8 cellular contexts compared by ENCODE assay signal in genomic region chr17:21284319-21285163, GRCh38. TPM values are rescaled to one million over a fixed set of nuclear protein-coding genes. Genes with fewer than 3 reads are reported as not detected.
A peak's percentile ranks its signal among the peaks of the same experiment; 100 is the strongest.
DNase-seq lines count a peak whose midpoint lies in the region; ATAC-seq, FAIRE-seq and TF ChIP-seq lines count a peak whose summit lies in the region.

Gene MAP2K3 (plus strand): TSS chr17:21284711. CDS start chr17:21284921, 210 bp downstream.

- H3K9me3 ChIP-seq in astrocyte (ENCODE audit: insufficient read depth, low read depth, low read length), result no peaks in the 10 kb centered on the region

- H3K4me3 Mint-ChIP-seq in astrocyte (ENCODE audit: unreplicated experiment), result peak within 1 kb of the TSS; percentile 97

- H3K36me3 Mint-ChIP-seq in astrocyte (ENCODE audit: low read depth, unreplicated experiment), result no peaks in the 10 kb centered on the region

- H3K9me3 Mint-ChIP-seq in astrocyte (ENCODE audit: unreplicated experiment), result no peaks in the 10 kb centered on the region

- DNase-seq in NCI-H1930 (lab: John Stamatoyannopoulos, UW) (peak; percentile 91 to 95), T-helper 22 cell (ENCODE audit: low read depth) (peak; percentile 93), astrocyte (ENCODE audit: low read depth) (peak; percentile 97), hepatic stellate cell (ENCODE audit: low spot score) (peak; percentile 99), renal cortical epithelial cell (ENCODE audit: low read depth) (peak; percentile 96), NCI-H774 (lab: John Stamatoyannopoulos, UW) (no peak)

- peak within 1 kb of the TSS; percentile 91 for H3K27ac ChIP-seq in astrocyte (ENCODE audit: low read depth, low read length)

- H3K27ac Mint-ChIP-seq in astrocyte (ENCODE audit: unreplicated experiment), result peak within 1 kb of the TSS; percentile 78

- peaks cover 44% of the 10 kb centered on the region for H4K20me1 ChIP-seq in astrocyte (ENCODE audit: insufficient read depth, low read length)

- FAIRE-seq in astrocyte (lab: Jason Lieb, UNC), result no peak

- peaks cover 46% of the 10 kb centered on the region for H3K4me1 ChIP-seq in astrocyte (ENCODE audit: insufficient read depth, low read length)

- peaks cover 28% of the 10 kb centered on the region for H3K4me1 Mint-ChIP-seq in astrocyte (ENCODE audit: low read depth, unreplicated experiment)

- peak within 1 kb of the TSS; percentile 95 for H3K9ac ChIP-seq in astrocyte (ENCODE audit: low read length)

- H2AFZ ChIP-seq in astrocyte (ENCODE audit: low read depth, low read length), result peak within 1 kb of the TSS; percentile 65

- H3K36me3 ChIP-seq in astrocyte (ENCODE audit: insufficient read depth, low read length), result no peaks in the 10 kb centered on the region

- no peak for TF ChIP-seq CTCF in astrocyte (IDR thresholded peaks at IDR 0.05; ENCODE audit: insufficient read depth, low read depth, low read length)

- peaks cover 6% of the 10 kb centered on the region for H3K27me3 Mint-ChIP-seq in astrocyte (ENCODE audit: low read depth, unreplicated experiment)

- H3K79me2 ChIP-seq in astrocyte (ENCODE audit: insufficient read depth, low read length), result peaks cover 49% of the 10 kb centered on the region

- no peaks in the 10 kb centered on the region for H3K27me3 ChIP-seq in astrocyte (ENCODE audit: insufficient read depth, low read length)

- ATAC-seq in GM18502 (IDR thresholded peaks at IDR 0.05; ENCODE audit: poor library complexity, unreplicated experiment) (peak; percentile 79), HG02970 (IDR thresholded peaks at IDR 0.05; ENCODE audit: low FRiP score, unreplicated experiment) (peak; percentile 75)

- H3K4me3 ChIP-seq in astrocyte (ENCODE audit: insufficient read depth, low read depth, low read length), result peak within 1 kb of the TSS; percentile 92

- peak within 1 kb of the TSS; percentile 96 for H3K4me2 ChIP-seq in astrocyte (ENCODE audit: low read length)

RNA-seq across cellular contexts. Expression of gene MAP2K3, which starts in this region (rescaled TPM):
- total RNA-seq in astrocyte (35.5 and 44.3 TPM in 2 replicates), renal cortical epithelial cell (22.4 and 22.8 TPM in 2 replicates)
